ENCODE assay signal across 8 cellular contexts in the genomic region with DNA sequence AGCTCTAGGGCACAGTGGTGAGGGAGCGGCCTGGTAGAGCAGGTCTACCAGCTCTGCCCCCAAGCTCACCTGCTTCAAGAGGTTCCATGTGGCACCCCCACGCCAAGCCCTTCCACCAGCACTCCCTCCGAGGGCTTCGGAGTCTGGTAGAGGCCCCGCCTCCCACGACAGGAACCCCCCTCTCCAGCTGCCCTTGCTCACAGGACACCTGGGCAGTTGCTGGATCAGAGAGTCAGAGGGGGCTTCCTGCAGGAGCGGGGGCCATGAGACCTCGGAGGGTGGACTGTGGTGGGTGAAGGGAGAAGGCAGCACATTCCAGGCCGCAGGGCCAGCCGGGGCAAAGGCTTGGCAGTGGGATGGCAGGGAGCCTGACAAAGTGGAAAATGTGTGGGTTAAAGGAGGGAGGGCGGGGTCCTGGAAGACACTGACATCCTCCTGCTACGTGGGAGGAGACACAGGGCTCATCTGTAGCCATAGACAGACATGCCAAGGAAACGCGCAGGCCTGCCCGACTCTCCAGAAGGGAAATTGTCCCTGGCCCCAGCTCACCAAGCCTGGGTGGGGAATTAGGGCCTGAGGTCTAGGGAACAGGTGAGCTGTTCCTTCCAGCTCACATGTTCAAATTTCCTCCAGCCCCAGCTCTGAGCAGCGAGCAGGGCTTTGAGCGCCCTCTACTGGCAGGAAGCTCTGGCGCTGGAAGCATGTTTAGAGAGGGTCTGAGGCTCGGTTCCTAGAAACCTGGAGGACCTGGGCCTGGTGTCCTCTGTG.
DNase-seq lines count a peak whose midpoint lies in the region; ATAC-seq and TF ChIP-seq lines count a peak whose summit lies in the region.

No MANE protein-coding gene starts in this region.

- WGBS in right cardiac atrium: 42% methylated on average over 19 of the region's 19 CpGs

- H3K36me3 ChIP-seq in gastrocnemius medialis: no peaks in the 10 kb centered on the region

- intact Hi-C loops in right cardiac atrium (cut with DNase I) (loop anchor here in 2 of 4 donors (5.0 kb wide), 3 partner anchors 64 to 474 kb away; no protein-coding TSS in a partner anchor), gastrocnemius medialis (cut with DNase I; ENCODE audit: low total_unique reads) (loop anchor here (1.0 to 10.0 kb wide), 4 partner anchors 67 to 474 kb away; a partner anchor contains a TSS)

- in situ Hi-C loops in gastrocnemius medialis (cut with MboI; ENCODE audit: low sequenced_read_pairs in 4 of 4): loop anchor here in 1 of 4 donors (10.0 kb wide), 1 partner anchor 61 kb away; no protein-coding TSS in a partner anchor

- H3K27ac ChIP-seq in right cardiac atrium (ENCODE audit: low read length): no peak overlapping the region
- no peak overlapping the region for H3K27ac ChIP-seq in gastrocnemius medialis

- TF ChIP-seq CTCF in gastrocnemius medialis (IDR thresholded peaks at IDR 0.05 in 4 of 5, conservative IDR thresholded peaks at IDR 0.05 in 1 of 5): peak; percentile 76 to 95 (median 89)

- peaks cover 2% of the 10 kb centered on the region for H3K4me1 ChIP-seq in right cardiac atrium (ENCODE audit: control insufficient read depth, insufficient read depth, low read length)
- peaks cover 0 to 4% of the 10 kb centered on the region in 2 donors for H3K4me1 ChIP-seq in gastrocnemius medialis

- no peak overlapping the region for H3K4me3 ChIP-seq in right cardiac atrium (ENCODE audit: low read length)
- no peak overlapping the region for H3K4me3 ChIP-seq in gastrocnemius medialis

- DNase-seq in GM04504 (ENCODE audit: low read depth): peak; percentile 28
- DNase-seq in NCI-H1092 treated with DMSO at 0.1 percent for 48 hours (lab: John Stamatoyannopoulos, UW): peak; percentile 50
- DNase-seq in T follicular helper cell (ENCODE audit: low read depth): peak; percentile 70
- peak in 54 of 56 donors; percentile 22 to 88 (median 54) for DNase-seq in amygdala (lab: John Stamatoyannopoulos, UW)
- peak; percentile 75 to 91 (median 89) for DNase-seq in right cardiac atrium
- DNase-seq in gastrocnemius medialis: peak; percentile 36 to 60

- no peak for TF ChIP-seq POLR2A in gastrocnemius medialis (IDR thresholded peaks at IDR 0.05)

- no peaks in the 10 kb centered on the region for H3K27me3 ChIP-seq in right cardiac atrium (ENCODE audit: control insufficient read depth, insufficient read depth)
- peaks cover 8 to 20% (median 15%) of the 10 kb centered on the region in 3 donors for H3K27me3 ChIP-seq in gastrocnemius medialis

- ATAC-seq in right cardiac atrium (no peak), gastrocnemius medialis (peak in 1 of 2 donors; percentile 75), GM21528 (IDR thresholded peaks at IDR 0.05; ENCODE audit: low FRiP score, unreplicated experiment) (no peak), HG02970 (IDR thresholded peaks at IDR 0.05; ENCODE audit: low FRiP score, unreplicated experiment) (no peak)

- H3K9me3 ChIP-seq in right cardiac atrium (ENCODE audit: control insufficient read depth, low read length): no peaks in the 10 kb centered on the region
- no peaks in the 10 kb centered on the region for H3K9me3 ChIP-seq in gastrocnemius medialis

Comparison
In these comparisons a context has a peak if more than half of its experiments do, and no peak if none do; other contexts are left out.
1. DNase-seq: peak in every context shown above with its lines; median percentile 89 in right cardiac atrium; 70 in T follicular helper cell; 54 in amygdala; 50 in NCI-H1092 treated with DMSO at 0.1 percent for 48 hours; 48 in gastrocnemius medialis; 28 in GM04504.